In the genomic region with DNA sequence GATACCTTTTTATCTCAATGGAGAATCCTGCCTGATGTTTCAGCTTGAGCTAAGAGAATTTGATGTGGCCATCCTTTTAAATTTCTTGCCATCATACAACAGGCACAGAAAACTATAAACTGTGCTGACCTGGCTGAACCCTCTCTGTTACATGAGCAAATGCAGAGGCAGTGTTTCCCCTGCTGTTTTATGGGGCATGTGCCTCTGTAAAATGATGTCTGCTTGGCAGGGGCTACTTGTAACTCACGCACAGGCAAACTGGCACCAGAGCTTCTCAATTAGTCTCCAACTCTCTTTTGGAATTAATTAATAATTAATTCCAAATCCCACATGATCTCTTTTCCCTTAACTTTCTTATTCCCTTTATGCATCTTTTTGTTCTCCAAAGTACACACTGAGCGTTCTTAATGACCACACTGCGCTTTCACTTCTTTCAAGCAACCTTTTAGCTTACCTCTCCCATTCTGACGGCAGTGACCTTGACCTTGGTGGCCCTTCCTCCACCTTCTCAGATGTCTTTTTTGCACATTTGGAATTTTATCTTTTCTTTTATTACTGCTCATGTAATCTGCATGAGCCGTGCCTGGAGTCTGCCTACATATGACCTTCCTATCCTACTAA, we compare ENCODE assay signal across 24 cellular contexts.
"Had no signal": no experiment of that assay in that cellular context is flagged by ENCODE, and none has a peak within 500 bp of the region (broad histone marks: within the 10 kb centered on the region; RNA-seq: fewer than 3 reads in every experiment).

No MANE protein-coding gene starts in this region.

- H3K4me3 Mint-ChIP-seq: activated CD8-positive, alpha-beta memory T cell treated with anti-CD3 and anti-CD28 coated beads, Interleukin-2, amount 10 ng/mL, durations not matched to agents 7 days and 5 days; activated naive CD4-positive, alpha-beta T cell treated with anti-CD3 and anti-CD28 coated beads, Interleukin-2, amount 50 U/mL, for 24 hours; activated T-cell treated with anti-CD3 and anti-CD28 coated beads, Interleukin-2, amount 50 U/mL, for 24 hours; activated T-helper 1 cell treated with anti-CD3 and anti-CD28 coated beads, Interleukin-12 subunit alpha, Interleukin-12 subunit beta, Interleukin-2, Interleukin-4 antibody, amounts not matched to agents 30 ng/mL and 10 ng/mL and 1 ng/mL, durations not matched to agents 14 hours and 24 hours and 36 hours; T-helper 1 cell treated with Interleukin-12 subunit alpha and Interleukin-12 subunit beta and Interleukin-4 antibody, amounts not matched to agents 30 μg/mL and 1 μg/mL, for 36 hours; WTC11 had no signal

- H3K9me3 Mint-ChIP-seq: activated naive CD4-positive, alpha-beta T cell treated with anti-CD3 and anti-CD28 coated beads, Interleukin-2, amount 50 U/mL, for 24 hours had no signal

- H3K27ac Mint-ChIP-seq: activated CD8-positive, alpha-beta memory T cell treated with anti-CD3 and anti-CD28 coated beads, Interleukin-2, amount 10 ng/mL, durations not matched to agents 7 days and 5 days; activated naive CD4-positive, alpha-beta T cell treated with anti-CD3 and anti-CD28 coated beads, Interleukin-2, amount 50 U/mL, for 24 hours; activated T-cell treated with anti-CD3 and anti-CD28 coated beads, Interleukin-2, amount 50 U/mL, for 24 hours; activated T-helper 1 cell treated with anti-CD3 and anti-CD28 coated beads, Interleukin-12 subunit alpha, Interleukin-12 subunit beta, Interleukin-2, Interleukin-4 antibody, amounts not matched to agents 30 ng/mL and 10 ng/mL and 1 ng/mL, durations not matched to agents 14 hours and 24 hours and 36 hours; T-helper 1 cell treated with Interleukin-12 subunit alpha and Interleukin-12 subunit beta and Interleukin-4 antibody, amounts not matched to agents 30 μg/mL and 1 μg/mL, for 36 hours; WTC11 had no signal

- H3K4me3 ChIP-seq: breast epithelium, PC-9 had no signal

- H3K4me1 Mint-ChIP-seq: activated CD8-positive, alpha-beta memory T cell treated with anti-CD3 and anti-CD28 coated beads, Interleukin-2, amount 10 ng/mL, durations not matched to agents 7 days and 5 days; activated naive CD4-positive, alpha-beta T cell treated with anti-CD3 and anti-CD28 coated beads, Interleukin-2, amount 50 U/mL, for 24 hours had no signal

- DNase-seq: activated CD4-positive, alpha-beta T cell treated with anti-CD3 and anti-CD28 coated beads for 48 hours; activated CD4-positive, alpha-beta T cell treated with anti-CD3 and anti-CD28 coated beads, Interleukin-2, amount 50 U/mL, for 4 hours; activated CD4-positive, CD25-positive, alpha-beta regulatory T cell treated with anti-CD3 and anti-CD28 coated beads, Interleukin-2, amount 50 U/mL, for 72 hours; activated CD8-positive, alpha-beta memory T cell treated with anti-CD3 and anti-CD28 coated beads, Interleukin-2, amount 10 ng/mL, durations not matched to agents 7 days and 5 days; activated effector memory CD4-positive, alpha-beta T cell treated with Interleukin-2 at 50 U/mL for 16 hours; activated naive CD4-positive, alpha-beta T cell; activated T-cell treated with anti-CD3 and anti-CD28 coated beads, Interleukin-2, amount 50 U/mL, for 24 hours; aorta; caudate nucleus; KG1; NCI-H1105; NCI-H1436; NCI-H187; NCI-H2081; NCI-H345; NCI-H510A; NCI-H526 treated with DMSO at 0.1 percent for 48 hours; PC-9; SHP77 treated with DMSO at 0.1 percent for 48 hours had no signal

- H3K36me3 Mint-ChIP-seq: activated CD8-positive, alpha-beta memory T cell treated with anti-CD3 and anti-CD28 coated beads, Interleukin-2, amount 10 ng/mL, durations not matched to agents 7 days and 5 days; activated naive CD4-positive, alpha-beta T cell treated with anti-CD3 and anti-CD28 coated beads, Interleukin-2, amount 50 U/mL, for 24 hours had no signal

- H3K27me3 Mint-ChIP-seq: activated CD8-positive, alpha-beta memory T cell treated with anti-CD3 and anti-CD28 coated beads, Interleukin-2, amount 10 ng/mL, durations not matched to agents 7 days and 5 days had no signal
